In the genomic region with DNA sequence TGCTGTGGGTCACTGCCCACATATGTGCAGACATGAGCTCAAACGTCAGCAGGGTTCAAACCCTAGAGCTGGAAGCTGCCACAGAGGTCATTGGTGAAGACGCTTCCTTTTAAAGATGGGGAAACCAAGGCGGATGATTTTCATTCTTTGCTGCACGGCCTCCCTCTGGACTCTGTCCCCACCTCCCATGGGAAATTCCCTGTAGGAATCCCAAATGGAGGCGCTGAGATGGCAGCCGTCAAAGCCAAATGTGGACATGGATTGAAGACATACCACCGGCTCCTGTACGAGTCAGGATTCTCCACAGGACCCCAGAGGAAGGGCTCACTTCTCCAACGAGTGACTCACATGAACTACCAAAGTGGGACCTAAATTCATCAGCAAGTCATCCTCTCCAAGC, we compare ENCODE assay signal across 24 cellular contexts.
"Had no signal": no experiment of that assay in that cellular context is flagged by ENCODE, and none has a peak within 500 bp of the region (broad histone marks: within the 10 kb centered on the region; RNA-seq: fewer than 3 reads in every experiment).

No MANE protein-coding gene starts in this region.

- H3K4me3 ChIP-seq: esophagus squamous epithelium, gastroesophageal sphincter, left ventricle myocardium inferior, lower lobe of right lung, neural progenitor cell, stomach, thoracic aorta had no signal

- H3K4me1 Mint-ChIP-seq: immature natural killer cell, memory B cell, neural progenitor cell had no signal

- DNase-seq: cerebellar nuclear complex; effector memory CD8-positive, alpha-beta T cell; esophagus squamous epithelium; foreskin fibroblast; glutamatergic neuron; immature natural killer cell; left ventricle myocardium inferior; lower lobe of right lung; midbrain; occipital lobe; small intestine; stimulated activated CD4-positive, alpha-beta T cell treated with anti-CD3 and anti-CD28 coated beads, Interleukin-12 subunit alpha, Interleukin-12 subunit beta, amount 100 ng/mL, for 4 hours; stimulated activated naive CD4-positive, alpha-beta T cell; stomach; substantia nigra; trophoblast cell had no signal

- H3K27me3 ChIP-seq: esophagus squamous epithelium, neural progenitor cell, stomach had no signal

- H3K9me3 Mint-ChIP-seq: dendritic cell treated with granulocyte-macrophage colony-stimulating factor and Interleukin-4, amounts not matched to agents 40 ng/mL and 50 ng/mL, for 4 days; effector memory CD8-positive, alpha-beta T cell; memory B cell; natural killer cell treated with Interleukin-12 subunit alpha and Interleukin-12 subunit beta and Interleukin-15 and Interleukin-18, amount 100 ng/mL, for 72 hours had no signal

- H3K27ac ChIP-seq: epithelial cell of prostate, esophagus squamous epithelium, gastroesophageal sphincter, left ventricle myocardium inferior, lower lobe of right lung, neural progenitor cell, parathyroid adenoma, stomach, thoracic aorta had no signal

- H3K9me3 ChIP-seq: lower lobe of right lung, thoracic aorta had no signal

- H3K4me1 ChIP-seq: esophagus squamous epithelium, gastroesophageal sphincter, left ventricle myocardium inferior, lower lobe of right lung, neural progenitor cell, parathyroid adenoma, stomach had no signal

- H3K36me3 ChIP-seq: esophagus squamous epithelium, gastroesophageal sphincter, left ventricle myocardium inferior, lower lobe of right lung, neural progenitor cell, stomach, thoracic aorta had no signal

- H3K4me3 Mint-ChIP-seq: dendritic cell treated with granulocyte-macrophage colony-stimulating factor and Interleukin-4, amounts not matched to agents 40 ng/mL and 50 ng/mL, for 4 days; effector memory CD8-positive, alpha-beta T cell; immature natural killer cell; memory B cell; natural killer cell treated with Interleukin-12 subunit alpha and Interleukin-12 subunit beta and Interleukin-15 and Interleukin-18, amount 100 ng/mL, for 72 hours; neural progenitor cell had no signal

- H3K27ac Mint-ChIP-seq: dendritic cell treated with granulocyte-macrophage colony-stimulating factor and Interleukin-4, amounts not matched to agents 40 ng/mL and 50 ng/mL, for 4 days; effector memory CD8-positive, alpha-beta T cell; immature natural killer cell; memory B cell; natural killer cell treated with Interleukin-12 subunit alpha and Interleukin-12 subunit beta and Interleukin-15 and Interleukin-18, amount 100 ng/mL, for 72 hours; neural progenitor cell had no signal

- H3K27me3 Mint-ChIP-seq: dendritic cell treated with granulocyte-macrophage colony-stimulating factor and Interleukin-4, amounts not matched to agents 40 ng/mL and 50 ng/mL, for 4 days; effector memory CD8-positive, alpha-beta T cell; memory B cell; natural killer cell treated with Interleukin-12 subunit alpha and Interleukin-12 subunit beta and Interleukin-15 and Interleukin-18, amount 100 ng/mL, for 72 hours had no signal

- H3K36me3 Mint-ChIP-seq: immature natural killer cell; memory B cell; natural killer cell treated with Interleukin-12 subunit alpha and Interleukin-12 subunit beta and Interleukin-15 and Interleukin-18, amount 100 ng/mL, for 72 hours; neural progenitor cell had no signal

- ATAC-seq: effector memory CD8-positive, alpha-beta T cell; gastroesophageal sphincter; lower lobe of right lung; natural killer cell treated with Interleukin-12 subunit alpha and Interleukin-12 subunit beta and Interleukin-15 and Interleukin-18, amount 100 ng/mL, for 72 hours had no signal
